Comparison of ENCODE assay signal across 11 cellular contexts in genomic region chr12:182381-182883, GRCh38. TPM values are rescaled to one million over a fixed set of nuclear protein-coding genes. Genes with fewer than 3 reads are reported as not detected.
A peak's percentile ranks its signal among the peaks of the same experiment; 100 is the strongest.
DNase-seq lines count a peak whose midpoint lies in the region; ATAC-seq and TF ChIP-seq lines count a peak whose summit lies in the region.
"Had no signal": no experiment of that assay in that cellular context is flagged by ENCODE, and none has a peak within 500 bp of the region (broad histone marks: within the 10 kb centered on the region; RNA-seq: fewer than 3 reads in every experiment).

No MANE protein-coding gene starts in this region.

- intact Hi-C loops in mammary epithelial cell (cut with micrococcal nuclease) (no loop called here), colonic mucosa (cut with DNase I) (no loop called here)

- H3K4me1 ChIP-seq in mammary epithelial cell (ENCODE audit: insufficient read depth, low read length): no peaks in the 10 kb centered on the region
- peaks cover 42% of the 10 kb centered on the region for H3K4me1 ChIP-seq in mesodermal cell (ENCODE audit: control insufficient read depth, insufficient read depth, low read length, poor library complexity, severe bottlenecking)
- no peaks in the 10 kb centered on the region for H3K4me1 ChIP-seq in colonic mucosa
- H3K4me1 ChIP-seq in endodermal cell (ENCODE audit: control insufficient read depth, insufficient read depth, low read length): peaks cover 7% of the 10 kb centered on the region
- H3K4me1 ChIP-seq: HAP-1 had no signal

- H3K27ac ChIP-seq in mammary epithelial cell (ENCODE audit: insufficient read depth, low read depth, low read length) (no peak overlapping the region), mesodermal cell (ENCODE audit: low read depth, low read length, severe bottlenecking) (peak overlapping the region; percentile 79), colonic mucosa (no peak overlapping the region), endodermal cell (ENCODE audit: low read depth, low read length) (no peak overlapping the region)
- H3K27ac ChIP-seq: neutrophil had no signal

- H3K4me3 ChIP-seq in MG63: no peak overlapping the region
- no peak overlapping the region for H3K4me3 ChIP-seq in mammary epithelial cell (replicated peaks in 1 of 3; ENCODE audit: insufficient read depth in 1 of 3, low read depth in 2 of 3, low read length in 3 of 3)
- no peak overlapping the region for H3K4me3 ChIP-seq in mesodermal cell (ENCODE audit: extremely low read depth, insufficient read depth, low read length, poor library complexity, severe bottlenecking)
- no peak overlapping the region for H3K4me3 ChIP-seq in colonic mucosa
- no peak overlapping the region for H3K4me3 ChIP-seq in endodermal cell (ENCODE audit: low read length)
- H3K4me3 ChIP-seq: HAP-1 had no signal

- H3K27me3 Mint-ChIP-seq in endodermal cell (ENCODE audit: insufficient read depth): peaks cover 29% of the 10 kb centered on the region

- dilution Hi-C loops in mammary epithelial cell (cut with HindIII; ENCODE audit: low sequenced_read_pairs): no loop called here

- H3K36me3 ChIP-seq in MG63 (no peaks in the 10 kb centered on the region), mammary epithelial cell (ENCODE audit: insufficient read depth, low read length) (no peaks in the 10 kb centered on the region), mesodermal cell (ENCODE audit: control insufficient read depth, insufficient read depth, low read length) (no peaks in the 10 kb centered on the region), colonic mucosa (no peaks in the 10 kb centered on the region), endodermal cell (ENCODE audit: control insufficient read depth, insufficient read depth, low read length) (no peaks in the 10 kb centered on the region)
- H3K36me3 ChIP-seq: HAP-1, neutrophil had no signal

- no peaks in the 10 kb centered on the region for H4K20me1 ChIP-seq in mammary epithelial cell (ENCODE audit: insufficient read depth, low read length)

- DNase-seq in Daoy (ENCODE audit: low read depth): peak; percentile 95
- peak; percentile 92 for DNase-seq in MG63
- DNase-seq in mammary epithelial cell: peak; percentile 55
- no peak for DNase-seq in OCI-M2 (lab: John Stamatoyannopoulos, UW; ENCODE audit: unreplicated experiment)
- no peak for DNase-seq in colonic mucosa
- DNase-seq in endodermal cell: no peak

- no peak overlapping the region for H3K9ac ChIP-seq in mammary epithelial cell (ENCODE audit: insufficient read depth, low read length)
- H3K9ac ChIP-seq in colonic mucosa (ENCODE audit: low read depth in 2 of 2, low read length in 2 of 2): no peak overlapping the region
- no peak overlapping the region for H3K9ac ChIP-seq in endodermal cell (ENCODE audit: extremely low read depth, low read length, poor library complexity, severe bottlenecking)

- H3K4me1 Mint-ChIP-seq in endodermal cell: peaks cover 15% of the 10 kb centered on the region

- no peaks in the 10 kb centered on the region for H3K36me3 Mint-ChIP-seq in endodermal cell (ENCODE audit: low read depth)
- H3K36me3 Mint-ChIP-seq: type B pancreatic cell had no signal

- H3K27me3 ChIP-seq in MG63: no peaks in the 10 kb centered on the region
- H3K27me3 ChIP-seq in mammary epithelial cell (ENCODE audit: insufficient read depth, low read length): no peaks in the 10 kb centered on the region
- H3K27me3 ChIP-seq in colonic mucosa: no peaks in the 10 kb centered on the region
- H3K27me3 ChIP-seq in endodermal cell (ENCODE audit: control insufficient read depth, insufficient read depth, low read length, poor library complexity, severe bottlenecking): no peaks in the 10 kb centered on the region

- in situ Hi-C loops in mammary epithelial cell (cut with MboI; ENCODE audit: low sequenced_read_pairs in 2 of 2): no loop called here

- CTCF ChIA-PET in mammary epithelial cell (lab: Charles Lee; ENCODE audit: low non-redundant PET): no interaction called here

- WGBS in mammary epithelial cell (ENCODE audit: low coverage, missing lambda C conversion rate): 69% methylated on average over 5 of the region's 10 CpGs
- 70% methylated on average over 6 to 9 of the region's 10 CpGs for WGBS in mesodermal cell (ENCODE audit: insufficient coverage in 2 of 2), 2 experiments
- WGBS in endodermal cell (ENCODE audit: insufficient coverage in 1 of 2, insufficient read length in 1 of 2), 2 experiments: 77% methylated on average over 10 of the region's 10 CpGs; no CpG with 5 or more reads in 1 of the 2 experiments

- H3K9me3 ChIP-seq in MG63: no peaks in the 10 kb centered on the region
- H3K9me3 ChIP-seq in mammary epithelial cell (replicated peaks; ENCODE audit: insufficient read depth, low read length): no peaks in the 10 kb centered on the region
- no peaks in the 10 kb centered on the region for H3K9me3 ChIP-seq in mesodermal cell (ENCODE audit: control insufficient read depth, low read length)
- H3K9me3 ChIP-seq in colonic mucosa: no peaks in the 10 kb centered on the region
- no peaks in the 10 kb centered on the region for H3K9me3 ChIP-seq in endodermal cell (ENCODE audit: control insufficient read depth, low read length)
- H3K9me3 ChIP-seq: HAP-1, neutrophil had no signal

- no peak overlapping the region for H3K4me2 ChIP-seq in mammary epithelial cell (ENCODE audit: insufficient read depth, low read depth, low read length)

- H3K79me2 ChIP-seq in mammary epithelial cell (ENCODE audit: insufficient read depth, low read length): no peaks in the 10 kb centered on the region

- no peak overlapping the region for H2AFZ ChIP-seq in mammary epithelial cell (ENCODE audit: low read depth, low read length)

- H3K4me3 Mint-ChIP-seq in endodermal cell: no peak overlapping the region
- H3K4me3 Mint-ChIP-seq: type B pancreatic cell had no signal

- no peak overlapping the region for H3K27ac Mint-ChIP-seq in endodermal cell
- H3K27ac Mint-ChIP-seq: type B pancreatic cell had no signal

- H3K9me3 Mint-ChIP-seq in endodermal cell: peaks cover 4% of the 10 kb centered on the region
- H3K9me3 Mint-ChIP-seq: type B pancreatic cell had no signal

- TF ChIP-seq CTCF in mammary epithelial cell (conservative IDR thresholded peaks at IDR 0.05 in 1 of 2, IDR thresholded peaks at IDR 0.05 in 1 of 2; ENCODE audit: extremely low read depth in 1 of 2, insufficient read depth in 1 of 2, low read depth in 1 of 2, low read length in 2 of 2): no peak
- TF ChIP-seq CTCF in colonic mucosa (IDR thresholded peaks at IDR 0.05): no peak
- TF ChIP-seq CTCF in endodermal cell (conservative IDR thresholded peaks at IDR 0.05): no peak

- no peak for ATAC-seq in HG03571 (IDR thresholded peaks at IDR 0.05; ENCODE audit: unreplicated experiment)

- no TSS peak for BruUV-seq in mammary epithelial cell (replicated peaks; lab: Mats Ljungman, UMichigan)

RNA-seq across cellular contexts. Expression of gene SLC6A12, which starts 31.5 kb away (rescaled TPM):
- 0.57 and 3.4 TPM in 2 replicates for total RNA-seq in Daoy (2014; rRNA removed; shearing (Covaris generic))
- not detected in 2 replicates for total RNA-seq in MG63 (2014; rRNA removed; shearing (Covaris generic); ENCODE audit: low replicate concordance)
- total RNA-seq in mammary epithelial cell: under 1 TPM in 1 of 2 donors, not detected in 1; 0.17 TPM
- not detected for polyA plus RNA-seq in mammary epithelial cell
- polyA minus RNA-seq in mammary epithelial cell: not detected
- polyA plus RNA-seq in mesodermal cell (2013, experiment 1 of 2): 1.9 TPM
- 2.1 TPM for polyA plus RNA-seq in mesodermal cell (2013, experiment 2 of 2)
- 1 to 10 TPM in 1 of 2 donors, under 1 TPM in 1; 0.16 to 2.5 TPM for total RNA-seq in colonic mucosa
- 1 to 10 TPM in 1 of 2 donors, under 1 TPM in 1; 0.58 to 1.3 TPM for total RNA-seq in endodermal cell
- 0.43 TPM for polyA plus RNA-seq in endodermal cell (2013, experiment 1 of 2)
- not detected for polyA plus RNA-seq in endodermal cell (2013, experiment 2 of 2)

Comparison
In these comparisons a context has a peak if more than half of its experiments do, and no peak if none do; other contexts are left out.
1. DNase-seq: peak in Daoy (single experiment), MG63 (single experiment) and mammary epithelial cell (single experiment); none in OCI-M2 (single experiment), colonic mucosa (single experiment) and endodermal cell (single experiment).